8 cellular contexts compared by ENCODE assay signal in the genomic region with DNA sequence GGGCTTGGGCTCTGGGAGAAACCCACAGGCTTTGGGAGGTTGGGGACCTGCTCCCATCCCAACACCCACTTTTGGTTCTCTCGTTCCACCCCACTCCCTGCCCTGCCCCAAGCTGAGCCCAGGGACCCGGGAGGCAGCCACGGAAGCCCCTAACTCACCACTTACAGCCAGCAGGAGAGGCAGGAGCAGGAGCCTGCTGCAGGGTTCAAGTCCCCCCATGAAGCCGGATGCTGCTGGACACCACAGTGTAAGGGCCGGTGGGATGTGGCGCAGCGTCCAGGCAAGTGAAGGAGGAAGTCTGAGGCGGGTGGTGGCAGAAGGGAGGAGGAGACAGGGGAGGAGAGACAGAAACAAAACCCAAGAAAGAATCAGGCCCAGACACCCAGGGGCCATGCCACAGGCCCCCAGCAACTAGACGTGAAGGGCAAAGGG. TPM values are rescaled to one million over a fixed set of nuclear protein-coding genes. Genes with fewer than 3 reads are reported as not detected.
DNase-seq lines count a peak whose midpoint lies in the region; ATAC-seq and TF ChIP-seq lines count a peak whose summit lies in the region.

A gene (minus strand): TSS at position 286 of the 432 bp plus-strand sequence. CDS start 67 bp downstream, at position 219.

- BruUV-seq in A673 (replicated peaks; lab: Mats Ljungman, UMichigan), result no TSS peak

- no peak for TF ChIP-seq RAD21 in SK-N-SH (IDR thresholded peaks at IDR 0.05; ENCODE audit: low read length)

- H3K9me3 Mint-ChIP-seq in neural progenitor cell, result no peaks in the 10 kb centered on the region

- H2AFZ ChIP-seq in neural progenitor cell (replicated peaks) (no peak within 1 kb of the TSS), SK-N-SH (ENCODE audit: low read depth) (no peak within 1 kb of the TSS)

- no peaks in the 10 kb centered on the region for H3K9me2 ChIP-seq in SK-N-SH

- TF ChIP-seq CTCF in neural progenitor cell (IDR thresholded peaks at IDR 0.05) (no peak), A673 (conservative IDR thresholded peaks at IDR 0.05; ENCODE audit: low read depth, low read length) (no peak), SK-N-SH (IDR thresholded peaks at IDR 0.05) (no peak)

- ATAC-seq in GM18498 (IDR thresholded peaks at IDR 0.05; ENCODE audit: unreplicated experiment), result no peak

- WGBS in esophagus, 2 donors, result 74 to 78% methylated on average over 9 of the region's 9 CpGs
- 89% methylated on average over 9 of the region's 9 CpGs for WGBS in SK-N-SH (ENCODE audit: low lambda C conversion rate)

- no peaks in the 10 kb centered on the region for H3K79me2 ChIP-seq in neural progenitor cell (ENCODE audit: low read depth)
- no peaks in the 10 kb centered on the region for H3K79me2 ChIP-seq in SK-N-SH (ENCODE audit: insufficient read depth)

- no peaks in the 10 kb centered on the region for H3K9me3 ChIP-seq in esophagus (ENCODE audit: control insufficient read depth in 2 of 2, insufficient read depth in 1 of 2, low read depth in 1 of 2, low read length in 1 of 2)
- no peaks in the 10 kb centered on the region for H3K9me3 ChIP-seq in neural progenitor cell (ENCODE audit: low read depth)
- no peaks in the 10 kb centered on the region for H3K9me3 ChIP-seq in A673 (ENCODE audit: low read depth, low read length, poor library complexity, severe bottlenecking)
- no peaks in the 10 kb centered on the region for H3K9me3 ChIP-seq in SK-N-SH

- intact Hi-C loops in A673 (cut with micrococcal nuclease; ENCODE audit: unreplicated experiment), result no loop called here

- peaks cover 22% of the 10 kb centered on the region for H3K27me3 Mint-ChIP-seq in neural progenitor cell (ENCODE audit: insufficient read depth, low read depth)

- H3F3A ChIP-seq in neural progenitor cell (ENCODE audit: low read depth), result no peaks in the 10 kb centered on the region
- no peaks in the 10 kb centered on the region for H3F3A ChIP-seq in SK-N-SH (replicated peaks; ENCODE audit: insufficient read depth)

- no peaks in the 10 kb centered on the region for H3K36me3 ChIP-seq in esophagus (ENCODE audit: control insufficient read depth in 2 of 2, insufficient read depth in 2 of 2, low read length in 1 of 2)
- H3K36me3 ChIP-seq in neural progenitor cell, result no peaks in the 10 kb centered on the region
- H3K36me3 ChIP-seq in A673 (ENCODE audit: insufficient read depth, low read length, poor library complexity, severe bottlenecking), result no peaks in the 10 kb centered on the region
- no peaks in the 10 kb centered on the region for H3K36me3 ChIP-seq in SK-N-SH (replicated peaks in 1 of 2; ENCODE audit: control insufficient read depth in 1 of 2, insufficient read depth in 2 of 2, low read length in 1 of 2)

- H4K20me1 ChIP-seq in neural progenitor cell (ENCODE audit: low read depth) (no peaks in the 10 kb centered on the region), SK-N-SH (ENCODE audit: insufficient read depth) (no peaks in the 10 kb centered on the region)

- H3K4me1 Mint-ChIP-seq in neural progenitor cell, result peaks cover 32% of the 10 kb centered on the region

- no peak for TF ChIP-seq EP300 in SK-N-SH (IDR thresholded peaks at IDR 0.05; ENCODE audit: borderline replicate concordance in 1 of 2, low read depth in 1 of 2, low read length in 1 of 2)

- peak; percentile 52 for DNase-seq in CD1c-positive myeloid dendritic cell (ENCODE audit: extremely low spot score)
- peak; percentile 62 for DNase-seq in NOMO-1 treated with dmso at 0.1 percent for 144 hours (lab: John Stamatoyannopoulos, UW; ENCODE audit: unreplicated experiment)
- no peak for DNase-seq in neural progenitor cell (ENCODE audit: low spot score)
- DNase-seq in NCI-H226, result no peak
- no peak for DNase-seq in A673 (ENCODE audit: low spot score)
- DNase-seq in SK-N-SH, result no peak

- no peaks in the 10 kb centered on the region for H3K36me3 Mint-ChIP-seq in neural progenitor cell

- H3K27ac ChIP-seq in esophagus (ENCODE audit: low read depth in 2 of 2, low read length in 1 of 2) (peak within 1 kb of the TSS; percentile 15 to 56), neural progenitor cell (no peak within 1 kb of the TSS), A673 (ENCODE audit: low read depth, low read length, poor library complexity, severe bottlenecking) (no peak within 1 kb of the TSS), SK-N-SH (ENCODE audit: low read depth in 2 of 2, low read length in 1 of 2) (no peak within 1 kb of the TSS)

- H3K4me3 ChIP-seq in esophagus (ENCODE audit: low read depth in 1 of 2, low read length in 2 of 2) (no peak within 1 kb of the TSS), neural progenitor cell (no peak within 1 kb of the TSS), A673 (ENCODE audit: low read depth, low read length, poor library complexity, severe bottlenecking) (no peak within 1 kb of the TSS), SK-N-SH (ENCODE audit: low read depth in 2 of 2, low read length in 1 of 2) (no peak within 1 kb of the TSS)

- H3K4me1 ChIP-seq in esophagus (ENCODE audit: control insufficient read depth in 2 of 2, insufficient read depth in 2 of 2, low read length in 1 of 2), result no peaks in the 10 kb centered on the region
- H3K4me1 ChIP-seq in neural progenitor cell, result peaks cover 6% of the 10 kb centered on the region
- H3K4me1 ChIP-seq in A673 (ENCODE audit: insufficient read depth, low read length, poor library complexity, severe bottlenecking), result peaks cover 10% of the 10 kb centered on the region
- no peaks in the 10 kb centered on the region; a peak in 2 of 4 replicates for H3K4me1 ChIP-seq in SK-N-SH (ENCODE audit: control insufficient read depth in 1 of 2, insufficient read depth in 2 of 2, low read depth in 1 of 2, low read length in 1 of 2)

- H3K4me2 ChIP-seq in neural progenitor cell (no peak within 1 kb of the TSS), SK-N-SH (no peak within 1 kb of the TSS)

- H3K9ac ChIP-seq in neural progenitor cell (no peak within 1 kb of the TSS), SK-N-SH (no peak within 1 kb of the TSS)

- POLR2A ChIA-PET in A673 (lab: Charles Lee; ENCODE audit: low non-redundant PET), result no interaction called here
- POLR2A ChIA-PET in SK-N-SH (lab: Yijun Ruan, JAX), result no interaction called here

- H3K4me3 Mint-ChIP-seq in neural progenitor cell, result no peak within 1 kb of the TSS

- CTCF ChIA-PET in A673 (lab: Charles Lee) (no interaction called here), SK-N-SH (lab: Yijun Ruan, JAX) (interaction anchor here (0.9 kb wide), 1 partner anchor 23 kb away, joined by 3 read pairs; no protein-coding TSS in a partner anchor)

- H3K27me3 ChIP-seq in esophagus (ENCODE audit: control insufficient read depth in 1 of 2, insufficient read depth in 2 of 2, low read length in 2 of 2), result no peaks in the 10 kb centered on the region
- H3K27me3 ChIP-seq in neural progenitor cell, result peaks cover 3% of the 10 kb centered on the region
- H3K27me3 ChIP-seq in A673 (replicated peaks; ENCODE audit: insufficient read depth, low read depth, low read length, poor library complexity), result no peaks in the 10 kb centered on the region
- H3K27me3 ChIP-seq in SK-N-SH (ENCODE audit: insufficient read depth), result no peaks in the 10 kb centered on the region

- H3K27ac Mint-ChIP-seq in neural progenitor cell, result peak within 1 kb of the TSS; percentile 94

TF ChIP-seq in SK-N-SH, 30 proteins besides CTCF, POLR2A, EP300 and RAD21:
- TF ChIP-seq, protein P1, sequence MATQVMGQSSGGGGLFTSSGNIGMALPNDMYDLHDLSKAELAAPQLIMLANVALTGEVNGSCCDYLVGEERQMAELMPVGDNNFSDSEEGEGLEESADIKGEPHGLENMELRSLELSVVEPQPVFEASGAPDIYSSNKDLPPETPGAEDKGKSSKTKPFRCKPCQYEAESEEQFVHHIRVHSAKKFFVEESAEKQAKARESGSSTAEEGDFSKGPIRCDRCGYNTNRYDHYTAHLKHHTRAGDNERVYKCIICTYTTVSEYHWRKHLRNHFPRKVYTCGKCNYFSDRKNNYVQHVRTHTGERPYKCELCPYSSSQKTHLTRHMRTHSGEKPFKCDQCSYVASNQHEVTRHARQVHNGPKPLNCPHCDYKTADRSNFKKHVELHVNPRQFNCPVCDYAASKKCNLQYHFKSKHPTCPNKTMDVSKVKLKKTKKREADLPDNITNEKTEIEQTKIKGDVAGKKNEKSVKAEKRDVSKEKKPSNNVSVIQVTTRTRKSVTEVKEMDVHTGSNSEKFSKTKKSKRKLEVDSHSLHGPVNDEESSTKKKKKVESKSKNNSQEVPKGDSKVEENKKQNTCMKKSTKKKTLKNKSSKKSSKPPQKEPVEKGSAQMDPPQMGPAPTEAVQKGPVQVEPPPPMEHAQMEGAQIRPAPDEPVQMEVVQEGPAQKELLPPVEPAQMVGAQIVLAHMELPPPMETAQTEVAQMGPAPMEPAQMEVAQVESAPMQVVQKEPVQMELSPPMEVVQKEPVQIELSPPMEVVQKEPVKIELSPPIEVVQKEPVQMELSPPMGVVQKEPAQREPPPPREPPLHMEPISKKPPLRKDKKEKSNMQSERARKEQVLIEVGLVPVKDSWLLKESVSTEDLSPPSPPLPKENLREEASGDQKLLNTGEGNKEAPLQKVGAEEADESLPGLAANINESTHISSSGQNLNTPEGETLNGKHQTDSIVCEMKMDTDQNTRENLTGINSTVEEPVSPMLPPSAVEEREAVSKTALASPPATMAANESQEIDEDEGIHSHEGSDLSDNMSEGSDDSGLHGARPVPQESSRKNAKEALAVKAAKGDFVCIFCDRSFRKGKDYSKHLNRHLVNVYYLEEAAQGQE (IDR thresholded peaks at IDR 0.05; ENCODE audit: low read depth, low read length), result no peak
- TF ChIP-seq YY1 (IDR thresholded peaks at IDR 0.05; ENCODE audit: low read depth) (no peak), EZH2phosphoT487 (IDR thresholded peaks at IDR 0.05; ENCODE audit: borderline replicate concordance, low read depth) (no peak), RXRA (IDR thresholded peaks at IDR 0.05; ENCODE audit: borderline replicate concordance, low read depth) (no peak)
- TF ChIP-seq, protein P2, sequence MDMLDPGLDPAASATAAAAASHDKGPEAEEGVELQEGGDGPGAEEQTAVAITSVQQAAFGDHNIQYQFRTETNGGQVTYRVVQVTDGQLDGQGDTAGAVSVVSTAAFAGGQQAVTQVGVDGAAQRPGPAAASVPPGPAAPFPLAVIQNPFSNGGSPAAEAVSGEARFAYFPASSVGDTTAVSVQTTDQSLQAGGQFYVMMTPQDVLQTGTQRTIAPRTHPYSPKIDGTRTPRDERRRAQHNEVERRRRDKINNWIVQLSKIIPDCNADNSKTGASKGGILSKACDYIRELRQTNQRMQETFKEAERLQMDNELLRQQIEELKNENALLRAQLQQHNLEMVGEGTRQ (IDR thresholded peaks at IDR 0.05; ENCODE audit: borderline replicate concordance, low read depth, low read length), result no peak

RNA-seq across cellular contexts. Expression of the gene that starts here (rescaled TPM):
- polyA plus RNA-seq in esophagus (10 to 100 TPM; 16.7 to 26.8 TPM), SK-N-SH (2012; rRNA removed) (not detected in 2 replicates)
- total RNA-seq in neural progenitor cell (ENCODE audit: low replicate concordance) (not detected in 2 replicates), A673 (2021) (not detected in 2 replicates)
- polyA plus RNA-seq in SK-N-SH (2012; cell fraction: cytosol; rRNA removed), result not detected in 2 replicates
- not detected in 2 replicates for polyA plus RNA-seq in SK-N-SH (2012; cell fraction: nucleus; rRNA removed)

Comparison
In these comparisons a context has a peak if more than half of its experiments do, and no peak if none do; other contexts are left out.
1. RNA of the gene that starts here (polyA plus RNA-seq): 16.7 to 26.8 TPM in esophagus; not detected in SK-N-SH; every median in the first group is over 10 times any median in the second.
2. DNase-seq: peak in CD1c-positive myeloid dendritic cell (single experiment) and NOMO-1 treated with dmso at 0.1 percent for 144 hours (single experiment); none in neural progenitor cell (single experiment), NCI-H226 (single experiment), A673 (single experiment) and SK-N-SH (single experiment).
3. H3K27ac ChIP-seq: peak in esophagus (2 of 2); none in neural progenitor cell (single experiment), A673 (single experiment) and SK-N-SH (0 of 2).